In genomic region chr12:51371295-51371953, GRCh38 we compare ENCODE assay signal across 9 cellular contexts. TPM values are rescaled to one million over a fixed set of nuclear protein-coding genes. Genes with fewer than 3 reads are reported as not detected.
A peak's percentile ranks its signal among the peaks of the same experiment; 100 is the strongest.
DNase-seq lines count a peak whose midpoint lies in the region; ATAC-seq and TF ChIP-seq lines count a peak whose summit lies in the region.
"Had no signal": no experiment of that assay in that cellular context is flagged by ENCODE, and none has a peak within 500 bp of the region (broad histone marks: within the 10 kb centered on the region; RNA-seq: fewer than 3 reads in every experiment).

No MANE protein-coding gene starts in this region.

- peak overlapping the region; percentile 14 for H2AFZ ChIP-seq in fibroblast of lung (ENCODE audit: low read length)

- ATAC-seq in stimulated activated naive CD8-positive, alpha-beta T cell treated with anti-CD3 and anti-CD28 coated beads, Interleukin-15, amount 100 ng/mL, for 72 hours = no peak

- no peak for TF ChIP-seq CTCF in fibroblast of lung (conservative IDR thresholded peaks at IDR 0.05 in 1 of 2, IDR thresholded peaks at IDR 0.05 in 1 of 2; ENCODE audit: low read depth in 1 of 2, low read length in 2 of 2)

- H3K4me1 Mint-ChIP-seq in stimulated activated naive CD8-positive, alpha-beta T cell treated with anti-CD3 and anti-CD28 coated beads, Interleukin-15, amount 100 ng/mL, for 72 hours = peaks cover 52% of the 10 kb centered on the region

- peak; percentile 34 for DNase-seq in NCI-H2029 (lab: John Stamatoyannopoulos, UW)
- no peak for DNase-seq in NCI-H2029 treated with DMSO at 0.1 percent for 48 hours (lab: John Stamatoyannopoulos, UW)
- peak; percentile 97 for DNase-seq in RPMI7951 (ENCODE audit: low read depth)
- peak; percentile 97 to 98 for DNase-seq in fibroblast of lung (ENCODE audit: low read depth in 2 of 2)
- peak; percentile 93 for DNase-seq in non-pigmented ciliary epithelial cell (ENCODE audit: low read depth)
- DNase-seq in stimulated activated CD4-positive, alpha-beta T cell treated with anti-CD3 and anti-CD28 coated beads, Interleukin-4, amount 100 ng/mL, for 1 hour = no peak
- no peak for DNase-seq in NAMALWA (ENCODE audit: low spot score)
- no peak for DNase-seq in stimulated activated naive CD8-positive, alpha-beta T cell treated with anti-CD3 and anti-CD28 coated beads, Interleukin-15, amount 100 ng/mL, for 72 hours

- H3K4me3 Mint-ChIP-seq in stimulated activated naive CD8-positive, alpha-beta T cell treated with anti-CD3 and anti-CD28 coated beads, Interleukin-15, amount 100 ng/mL, for 72 hours = no peak overlapping the region

- H3K4me2 ChIP-seq in fibroblast of lung (ENCODE audit: extremely low read depth, insufficient read depth, low read length) = peak overlapping the region; percentile 55
- H3K4me2 ChIP-seq: BLaER1 had no signal

- no peak overlapping the region for H3K27ac Mint-ChIP-seq in stimulated activated naive CD8-positive, alpha-beta T cell treated with anti-CD3 and anti-CD28 coated beads, Interleukin-15, amount 100 ng/mL, for 72 hours

- no peak overlapping the region for H3K9ac ChIP-seq in fibroblast of lung (ENCODE audit: insufficient read depth, low read length)
- H3K9ac ChIP-seq: BLaER1 had no signal

- H4K20me1 ChIP-seq in fibroblast of lung (ENCODE audit: control insufficient read depth, extremely low read depth, insufficient read depth, low read length) = no peaks in the 10 kb centered on the region

- peak overlapping the region; percentile 72 for H3K27ac ChIP-seq in fibroblast of lung (ENCODE audit: insufficient read depth, low read length)
- H3K27ac ChIP-seq: BLaER1 had no signal

- H3K9me3 Mint-ChIP-seq in stimulated activated naive CD8-positive, alpha-beta T cell treated with anti-CD3 and anti-CD28 coated beads, Interleukin-15, amount 100 ng/mL, for 72 hours = no peaks in the 10 kb centered on the region

- peaks cover 7% of the 10 kb centered on the region for H3K36me3 ChIP-seq in fibroblast of lung (ENCODE audit: control insufficient read depth, insufficient read depth, low read length)
- H3K36me3 ChIP-seq: BLaER1 had no signal

- H3K27me3 Mint-ChIP-seq in stimulated activated naive CD8-positive, alpha-beta T cell treated with anti-CD3 and anti-CD28 coated beads, Interleukin-15, amount 100 ng/mL, for 72 hours = no peaks in the 10 kb centered on the region

- H3K79me2 ChIP-seq in fibroblast of lung (ENCODE audit: control insufficient read depth, insufficient read depth, low read length) = no peaks in the 10 kb centered on the region

- peaks cover 31% of the 10 kb centered on the region for H3K4me1 ChIP-seq in fibroblast of lung (ENCODE audit: control insufficient read depth, extremely low read depth, insufficient read depth, low read length)

- H3K9me3 ChIP-seq in fibroblast of lung (ENCODE audit: control insufficient read depth, insufficient read depth, low read depth, low read length) = no peaks in the 10 kb centered on the region
- H3K9me3 ChIP-seq: BLaER1 had no signal

- H3K4me3 ChIP-seq in fibroblast of lung (replicated peaks in 1 of 4; ENCODE audit: control extremely low read depth in 1 of 4, insufficient read depth in 1 of 4, low read depth in 3 of 4, low read length in 4 of 4) = no peak overlapping the region
- H3K4me3 ChIP-seq: BLaER1 had no signal

- no peaks in the 10 kb centered on the region for H3K27me3 ChIP-seq in fibroblast of lung (ENCODE audit: control insufficient read depth, insufficient read depth, low read length)

RNA-seq across cellular contexts. Expression of gene GALNT6, which starts 19.8 kb away (rescaled TPM):
- total RNA-seq in RPMI7951 (2014; rRNA removed; shearing (Covaris generic)) = 18.5 and 31.3 TPM in 2 replicates
- total RNA-seq in fibroblast of lung = 25.9 and 115 TPM in 2 replicates
- 25.2 and 74.2 TPM in 2 replicates for polyA plus RNA-seq in fibroblast of lung
- polyA plus RNA-seq in fibroblast of lung (2012) = 29.2 and 74.1 TPM in 2 replicates
- polyA minus RNA-seq in fibroblast of lung (ENCODE audit: low replicate concordance) = 28.5 and 191 TPM in 2 replicates

RNA-seq across cellular contexts. Expression of gene CELA1, which starts 24.9 kb away (rescaled TPM):
- total RNA-seq in RPMI7951 (2014; rRNA removed; shearing (Covaris generic)) = 0.10 TPM in 1 of 2 replicates, not detected in the other
- not detected in 2 replicates for total RNA-seq in fibroblast of lung
- not detected in 2 replicates for polyA plus RNA-seq in fibroblast of lung
- polyA plus RNA-seq in fibroblast of lung (2012) = not detected in 2 replicates
- not detected in 2 replicates for polyA minus RNA-seq in fibroblast of lung (ENCODE audit: low replicate concordance)

RNA-seq across cellular contexts. Expression of gene BIN2, which starts 47.5 kb away (rescaled TPM):
- not detected in 2 replicates for total RNA-seq in RPMI7951 (2014; rRNA removed; shearing (Covaris generic))
- total RNA-seq in fibroblast of lung = not detected in 2 replicates
- polyA plus RNA-seq in fibroblast of lung = not detected in 2 replicates
- polyA plus RNA-seq in fibroblast of lung (2012) = not detected in 2 replicates
- polyA minus RNA-seq in fibroblast of lung (ENCODE audit: low replicate concordance) = not detected in 2 replicates

RNA-seq across cellular contexts. Expression of gene SLC4A8, which starts 53.2 kb away (rescaled TPM):
- total RNA-seq in RPMI7951 (2014; rRNA removed; shearing (Covaris generic)) = 0.78 and 0.96 TPM in 2 replicates
- 3.3 and 7.3 TPM in 2 replicates for total RNA-seq in fibroblast of lung
- 4.9 and 12.4 TPM in 2 replicates for polyA plus RNA-seq in fibroblast of lung
- 3.2 and 6.9 TPM in 2 replicates for polyA plus RNA-seq in fibroblast of lung (2012)
- 8.6 and 11.3 TPM in 2 replicates for polyA minus RNA-seq in fibroblast of lung (ENCODE audit: low replicate concordance)

Comparison
In these comparisons a context has a peak if more than half of its experiments do, and no peak if none do; other contexts are left out.
1. DNase-seq: peak in NCI-H2029 (single experiment), RPMI7951 (single experiment), fibroblast of lung (2 of 2) and non-pigmented ciliary epithelial cell (single experiment); none in NCI-H2029 treated with DMSO at 0.1 percent for 48 hours (single experiment), stimulated activated CD4-positive, alpha-beta T cell treated with anti-CD3 and anti-CD28 coated beads, Interleukin-4, amount 100 ng/mL, for 1 hour (single experiment), NAMALWA (single experiment) and stimulated activated naive CD8-positive, alpha-beta T cell treated with anti-CD3 and anti-CD28 coated beads, Interleukin-15, amount 100 ng/mL, for 72 hours (0 of 2).